23 cellular contexts compared by ENCODE assay signal in the genomic region with DNA sequence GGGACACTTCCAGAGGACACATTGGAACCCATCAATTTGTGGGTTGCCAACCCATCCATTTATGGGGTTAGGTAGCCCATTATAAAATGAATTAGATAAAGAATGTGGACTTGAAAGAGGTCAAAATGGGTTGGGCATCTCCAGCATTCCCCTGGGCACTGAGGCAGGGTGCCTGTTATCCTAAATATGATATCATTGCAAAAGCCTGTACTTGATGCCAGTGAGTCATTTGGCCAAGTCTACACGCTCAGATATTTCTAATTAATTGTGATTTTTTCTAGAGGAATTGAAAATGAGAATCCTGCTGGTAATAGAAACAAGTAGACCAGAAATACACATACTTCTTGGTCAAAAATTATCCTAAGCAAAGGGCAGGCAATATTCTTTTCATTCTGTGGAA. TPM values are rescaled to one million over a fixed set of nuclear protein-coding genes. Genes with fewer than 3 reads are reported as not detected.
DNase-seq lines count a peak whose midpoint lies in the region; ATAC-seq, FAIRE-seq and TF ChIP-seq lines count a peak whose summit lies in the region.
"Had no signal": no experiment of that assay in that cellular context is flagged by ENCODE, and none has a peak within 500 bp of the region (broad histone marks: within the 10 kb centered on the region; RNA-seq: fewer than 3 reads in every experiment).

No MANE protein-coding gene starts in this region.

- TF ChIP-seq CTCF in epithelial cell of esophagus (IDR thresholded peaks at IDR 0.05; ENCODE audit: insufficient read depth, low read depth, low read length, missing control alignments): no peak

- peak; percentile 22 for DNase-seq in AG08396 (ENCODE audit: low spot score)
- DNase-seq in RCC 7860 (ENCODE audit: low spot score): peak; percentile 43
- peak; percentile 59 for DNase-seq in epithelial cell of esophagus (ENCODE audit: low read depth)
- peak; percentile 28 for DNase-seq in myocyte (ENCODE audit: low read depth)
- no peak for DNase-seq in NCI-H146 treated with DMSO at 0.1 percent for 48 hours (lab: John Stamatoyannopoulos, UW; ENCODE audit: unreplicated experiment)
- DNase-seq: activated CD4-positive, alpha-beta T cell treated with anti-CD3 and anti-CD28 coated beads, Interleukin-2, amount 50 U/mL, for 4 hours; activated T-cell treated with anti-CD3 and anti-CD28 coated beads, Interleukin-2, amount 50 U/mL, for 4 hours; CD4-positive, alpha-beta memory T cell; endodermal cell; H7; Karpas-422; lower lobe of right lung; naive B cell; NCI-H1105 treated with DMSO at 0.1 percent for 48 hours; psoas muscle; stimulated activated CD4-positive, alpha-beta T cell treated with anti-CD3 and anti-CD28 coated beads, Interleukin-12 subunit alpha, Interleukin-12 subunit beta, amount 100 ng/mL, for 4 hours; stimulated activated naive B cell treated with anti-CD40 and anti-IgM and Interleukin-4, amounts not matched to agents 10 μg/mL and 1 μg/mL and 100 μg/mL, for 72 hours; SW 1271 had no signal

- H3K4me3 ChIP-seq in epithelial cell of esophagus (ENCODE audit: low read length): no peak overlapping the region
- H3K4me3 ChIP-seq: A549, lower lobe of right lung, psoas muscle had no signal

- ATAC-seq in GM18861 (IDR thresholded peaks at IDR 0.05; ENCODE audit: unreplicated experiment): no peak
- no peak for ATAC-seq in HG03196 (IDR thresholded peaks at IDR 0.05; ENCODE audit: unreplicated experiment)
- ATAC-seq in HG02884 (IDR thresholded peaks at IDR 0.05; ENCODE audit: unreplicated experiment): no peak
- ATAC-seq: A549; activated T-cell treated with anti-CD3 and anti-CD28 coated beads, Interleukin-2, amount 50 U/mL, for 4 hours; lower lobe of right lung; stimulated activated naive B cell treated with anti-CD40 and anti-IgM and Interleukin-4, amounts not matched to agents 10 μg/mL and 1 μg/mL and 100 μg/mL, for 72 hours had no signal

- peak; percentile 35 for FAIRE-seq in RCC 7860 (lab: Jason Lieb, UNC)
- FAIRE-seq: A549 had no signal

RNA-seq across cellular contexts. Expression of a gene that starts 21.9 kb away (rescaled TPM):
- total RNA-seq in myocyte: 4.3 and 5.3 TPM in 2 replicates
- polyA plus RNA-seq in myocyte (2012): 70.5 TPM

RNA-seq across cellular contexts. Expression of a gene that starts 42.5 kb away (rescaled TPM):
- total RNA-seq in myocyte: 0.10 TPM in 1 of 2 replicates, not detected in the other
- polyA plus RNA-seq in myocyte (2012): not detected
- total RNA-seq: glomerular endothelial cell, lower lobe of right lung, psoas muscle had no signal
- polyA plus RNA-seq: psoas muscle had no signal
